18 cellular contexts compared by ENCODE assay signal in genomic region chr17:28792877-28793666, GRCh38. TPM values are rescaled to one million over a fixed set of nuclear protein-coding genes. Genes with fewer than 3 reads are reported as not detected.
DNase-seq lines count a peak whose midpoint lies in the region; ATAC-seq, FAIRE-seq and TF ChIP-seq lines count a peak whose summit lies in the region.
"Had no signal": no experiment of that assay in that cellular context is flagged by ENCODE, and none has a peak within 500 bp of the region (broad histone marks: within the 10 kb centered on the region; RNA-seq: fewer than 3 reads in every experiment).

No MANE protein-coding gene starts in this region.

- DNase-seq in activated naive CD4-positive, alpha-beta T cell treated with Interleukin-2 at 50 U/mL for 16 hours: no peak
- DNase-seq in NAMALWA (ENCODE audit: low spot score): peak; percentile 37
- DNase-seq in WTC11 (ENCODE audit: low spot score): no peak
- no peak for DNase-seq in mucosa of descending colon
- no peak for DNase-seq in lower lobe of right lung
- no peak for DNase-seq in GM12892 (ENCODE audit: insufficient read length)
- DNase-seq: activated CD4-positive, alpha-beta T cell treated with anti-CD3 and anti-CD28 coated beads for 36 hours; gastrocnemius medialis; H7; naive thymus-derived CD8-positive, alpha-beta T cell; NCI-H1436 treated with DMSO at 0.1 percent for 48 hours; NCI-H748 treated with DMSO at 0.1 percent for 48 hours; stimulated activated naive CD4-positive, alpha-beta T cell treated with Interleukin-2 at 50 U/mL for 16 hours; SW 1271 had no signal

- peaks cover 4% of the 10 kb centered on the region for H3K36me3 Mint-ChIP-seq in activated naive CD4-positive, alpha-beta T cell treated with anti-CD3 and anti-CD28 coated beads, Interleukin-2, amount 50 U/mL, for 24 hours
- peaks cover 14% of the 10 kb centered on the region for H3K36me3 Mint-ChIP-seq in WTC11

- no peak for TF ChIP-seq CTCF in WTC11 (IDR thresholded peaks at IDR 0.05)
- no peak for TF ChIP-seq CTCF in mucosa of descending colon (IDR thresholded peaks at IDR 0.05)
- no peak for TF ChIP-seq CTCF in lower lobe of right lung (IDR thresholded peaks at IDR 0.05)

- no peak overlapping the region for H3K4me3 ChIP-seq in mucosa of descending colon
- no peak overlapping the region for H3K4me3 ChIP-seq in lower lobe of right lung
- H3K4me3 ChIP-seq: gastrocnemius medialis had no signal

- H3K9me3 ChIP-seq in mucosa of descending colon: no peaks in the 10 kb centered on the region
- no peaks in the 10 kb centered on the region for H3K9me3 ChIP-seq in lower lobe of right lung
- H3K9me3 ChIP-seq: gastrocnemius medialis had no signal

- H3K27me3 ChIP-seq in lower lobe of right lung (ENCODE audit: low read depth): no peaks in the 10 kb centered on the region
- H3K27me3 ChIP-seq: gastrocnemius medialis had no signal

- CTCF ChIA-PET in WTC11 (lab: Charles Lee): interaction anchor here (0.6 to 2.7 kb wide), 6 partner anchors 29 to 81 kb away, joined by 3 to 12 read pairs (median 4); no protein-coding TSS in a partner anchor

- intact Hi-C loops in mucosa of descending colon (cut with DNase I, micrococcal nuclease): no loop called here
- intact Hi-C loops in lower lobe of right lung (cut with DNase I): no loop called here

- H3K9me3 Mint-ChIP-seq in activated naive CD4-positive, alpha-beta T cell treated with anti-CD3 and anti-CD28 coated beads, Interleukin-2, amount 50 U/mL, for 24 hours: no peaks in the 10 kb centered on the region
- no peaks in the 10 kb centered on the region for H3K9me3 Mint-ChIP-seq in WTC11
- H3K9me3 Mint-ChIP-seq: naive thymus-derived CD8-positive, alpha-beta T cell had no signal

- POLR2A ChIA-PET in WTC11 (lab: Charles Lee): interaction anchor here (1.0 kb wide), 1 partner anchor 9 kb away, joined by 3 read pairs; no protein-coding TSS in a partner anchor

- no peak for FAIRE-seq in GM12892 (lab: Jason Lieb, UNC)
- FAIRE-seq: astrocyte had no signal

- H3K4me1 ChIP-seq in mucosa of descending colon (ENCODE audit: low read depth) (no peaks in the 10 kb centered on the region), lower lobe of right lung (no peaks in the 10 kb centered on the region)

- H3K4me3 Mint-ChIP-seq in activated naive CD4-positive, alpha-beta T cell treated with anti-CD3 and anti-CD28 coated beads, Interleukin-2, amount 50 U/mL, for 24 hours: no peak overlapping the region
- no peak overlapping the region for H3K4me3 Mint-ChIP-seq in WTC11
- H3K4me3 Mint-ChIP-seq: activated CD4-positive, alpha-beta T cell treated with anti-CD3 and anti-CD28 coated beads for 36 hours; naive thymus-derived CD8-positive, alpha-beta T cell had no signal

- peak overlapping the region; percentile 59 for H3K27ac Mint-ChIP-seq in activated naive CD4-positive, alpha-beta T cell treated with anti-CD3 and anti-CD28 coated beads, Interleukin-2, amount 50 U/mL, for 24 hours
- H3K27ac Mint-ChIP-seq in WTC11: peak overlapping the region; percentile 85; the same call in 1 of the 2 replicates
- H3K27ac Mint-ChIP-seq: activated CD4-positive, alpha-beta T cell treated with anti-CD3 and anti-CD28 coated beads for 36 hours had no signal

- H3K36me3 ChIP-seq in mucosa of descending colon (ENCODE audit: low read depth) (no peaks in the 10 kb centered on the region), lower lobe of right lung (peaks cover 5% of the 10 kb centered on the region)
- H3K36me3 ChIP-seq: gastrocnemius medialis had no signal

- TF ChIP-seq POLR2A in GM12892 (IDR thresholded peaks at IDR 0.05; ENCODE audit: low read depth, low read length): no peak

- no peak overlapping the region for H3K27ac ChIP-seq in lower lobe of right lung
- H3K27ac ChIP-seq: gastrocnemius medialis had no signal

- no peaks in the 10 kb centered on the region for H3K27me3 Mint-ChIP-seq in activated naive CD4-positive, alpha-beta T cell treated with anti-CD3 and anti-CD28 coated beads, Interleukin-2, amount 50 U/mL, for 24 hours
- no peaks in the 10 kb centered on the region for H3K27me3 Mint-ChIP-seq in WTC11 (ENCODE audit: low read depth)
- H3K27me3 Mint-ChIP-seq: activated CD4-positive, alpha-beta T cell treated with anti-CD3 and anti-CD28 coated beads for 36 hours; naive thymus-derived CD8-positive, alpha-beta T cell had no signal

- H3K4me1 Mint-ChIP-seq in activated naive CD4-positive, alpha-beta T cell treated with anti-CD3 and anti-CD28 coated beads, Interleukin-2, amount 50 U/mL, for 24 hours: peaks cover 44% of the 10 kb centered on the region
- 0 out of 2 replicates have a peak, but pooled peaks cover 2% of the 10 kb centered on the region for H3K4me1 Mint-ChIP-seq in WTC11

- ATAC-seq in WTC11: peak; percentile 20; the same call in 1 of the 2 replicates
- ATAC-seq in mucosa of descending colon: peak; percentile 20
- no peak for ATAC-seq in HG02642 (IDR thresholded peaks at IDR 0.05; ENCODE audit: poor library complexity, unreplicated experiment)
- ATAC-seq in lower lobe of right lung: no peak
- ATAC-seq: activated CD4-positive, alpha-beta T cell treated with anti-CD3 and anti-CD28 coated beads for 36 hours; naive thymus-derived CD8-positive, alpha-beta T cell; sciatic nerve had no signal

TF ChIP-seq in WTC11, 78 proteins besides CTCF, POLR2A, EP300 and RAD21:
- TF ChIP-seq ETV6 (CRISPR knock-in tag; IDR thresholded peaks at IDR 0.05) (no peak), ZNF121 (CRISPR knock-in tag; IDR thresholded peaks at IDR 0.05) (peak; percentile 12; the same call in 1 of the 2 replicates), ZNF416 (CRISPR knock-in tag; IDR thresholded peaks at IDR 0.05) (no peak), ATF1 (CRISPR knock-in tag; IDR thresholded peaks at IDR 0.05) (no peak), PRDM15 (CRISPR knock-in tag; IDR thresholded peaks at IDR 0.05) (no peak)

RNA-seq across cellular contexts. Expression of gene TRAF4, which starts 49.3 kb away (rescaled TPM):
- total RNA-seq in WTC11 (2021) (192 to 268 TPM (median 192 TPM) in 3 replicates), mucosa of descending colon (100 to 1,000 TPM in 2 of 3 donors, 10 to 100 TPM in 1; 66.0 to 166 (median 126) TPM), lower lobe of right lung (52.8 TPM)
- 82.9 TPM for polyA plus RNA-seq in GM12892 (2012; ENCODE audit: missing spikeins)

RNA-seq across cellular contexts. Expression of gene FAM222B, which starts 49.5 kb away (rescaled TPM):
- total RNA-seq in WTC11 (2021): 86.6 to 94.6 TPM (median 91.5 TPM) in 3 replicates
- 10 to 100 TPM; 25.3 to 40.0 (median 30.0) TPM for total RNA-seq in mucosa of descending colon
- 21.7 TPM for total RNA-seq in lower lobe of right lung
- 7.4 TPM for polyA plus RNA-seq in GM12892 (2012; ENCODE audit: missing spikeins)

Comparison
In these comparisons a context has a peak if more than half of its experiments do, and no peak if none do; other contexts are left out.
1. ATAC-seq: peak in WTC11 (single experiment) and mucosa of descending colon (single experiment); none in HG02642 (single experiment) and lower lobe of right lung (0 of 2).